Comparison of ENCODE assay signal across 22 cellular contexts in the genomic region with DNA sequence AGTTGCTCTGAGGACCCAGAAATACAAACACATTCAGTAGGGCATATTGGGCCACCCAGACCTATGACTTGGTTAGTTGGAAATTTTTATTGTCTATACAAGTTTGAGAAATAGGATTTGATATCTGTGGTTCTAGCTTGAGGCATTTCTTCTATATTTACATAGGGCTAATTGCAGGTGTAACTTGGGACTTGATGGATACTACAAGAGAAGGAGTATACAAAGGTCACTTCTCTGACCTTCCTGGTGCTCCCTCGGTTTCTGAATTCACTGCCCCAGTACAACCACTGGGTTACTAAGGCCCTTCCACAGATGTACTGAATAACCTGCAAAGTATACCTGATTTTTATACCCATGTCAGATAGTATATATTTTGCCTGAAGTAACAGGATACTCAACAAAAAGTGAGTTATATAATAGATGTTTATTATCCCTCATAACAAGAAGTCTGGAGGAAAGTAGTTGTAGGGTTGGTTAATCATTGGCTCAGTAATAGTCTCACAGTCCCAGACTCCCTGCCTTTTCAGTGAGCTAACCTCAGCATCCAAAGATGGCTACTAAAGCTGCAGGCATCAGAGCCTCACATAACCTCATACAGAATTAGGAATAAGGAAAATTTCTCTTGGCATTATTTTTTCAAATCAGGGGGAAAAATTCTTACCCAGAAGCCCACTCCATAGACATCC. TPM values are rescaled to one million over a fixed set of nuclear protein-coding genes. Genes with fewer than 3 reads are reported as not detected.
"Had no signal": no experiment of that assay in that cellular context is flagged by ENCODE, and none has a peak within 500 bp of the region (broad histone marks: within the 10 kb centered on the region; RNA-seq: fewer than 3 reads in every experiment).

No MANE protein-coding gene starts in this region.

- H3K36me3 ChIP-seq: esophagus muscularis mucosa, gastrocnemius medialis, heart right ventricle, left lung, lower lobe of right lung had no signal

- H3K4me3 ChIP-seq: coronary artery, dorsolateral prefrontal cortex, esophagus muscularis mucosa, gastrocnemius medialis, heart right ventricle, left lung, lower lobe of right lung had no signal

- H3K4me3 Mint-ChIP-seq: mesothelial cell of epicardium; naive thymus-derived CD4-positive, alpha-beta T cell had no signal

- ATAC-seq: foreskin keratinocyte; gastrocnemius medialis; heart right ventricle; left lung; left ventricle myocardium superior; lower lobe of right lung; naive thymus-derived CD4-positive, alpha-beta T cell had no signal

- H3K27ac Mint-ChIP-seq: mesothelial cell of epicardium; naive thymus-derived CD4-positive, alpha-beta T cell had no signal

- DNase-seq: dermis blood vessel endothelial cell; dorsolateral prefrontal cortex; effector CD4-positive, alpha-beta T cell; effector memory CD4-positive, alpha-beta T cell; foreskin keratinocyte; gastrocnemius medialis; glutamatergic neuron; head of caudate nucleus; heart right ventricle; hippocampal formation; left lung; left ventricle myocardium superior; lower lobe of right lung; mesenchymal stem cell; naive thymus-derived CD4-positive, alpha-beta T cell had no signal

- H3K36me3 Mint-ChIP-seq: mesothelial cell of epicardium had no signal

- H3K9me3 Mint-ChIP-seq: mesothelial cell of epicardium had no signal

- H3K9me3 ChIP-seq: esophagus muscularis mucosa, gastrocnemius medialis, heart right ventricle, lower lobe of right lung had no signal

- H3K4me1 Mint-ChIP-seq: mesothelial cell of epicardium; naive thymus-derived CD4-positive, alpha-beta T cell had no signal

- H3K4me1 ChIP-seq: esophagus muscularis mucosa, foreskin keratinocyte, gastrocnemius medialis, heart right ventricle, left lung, lower lobe of right lung had no signal

RNA-seq across cellular contexts. Expression of gene PGR, which starts 8.8 kb away (rescaled TPM):
- total RNA-seq: dermis blood vessel endothelial cell; endothelial cell of umbilical vein; epithelial cell of proximal tubule; glomerular endothelial cell; lung microvascular endothelial cell; naive thymus-derived CD4-positive, alpha-beta T cell had no signal
